ENCODE assay signal across 1 cellular context in the genomic region with DNA sequence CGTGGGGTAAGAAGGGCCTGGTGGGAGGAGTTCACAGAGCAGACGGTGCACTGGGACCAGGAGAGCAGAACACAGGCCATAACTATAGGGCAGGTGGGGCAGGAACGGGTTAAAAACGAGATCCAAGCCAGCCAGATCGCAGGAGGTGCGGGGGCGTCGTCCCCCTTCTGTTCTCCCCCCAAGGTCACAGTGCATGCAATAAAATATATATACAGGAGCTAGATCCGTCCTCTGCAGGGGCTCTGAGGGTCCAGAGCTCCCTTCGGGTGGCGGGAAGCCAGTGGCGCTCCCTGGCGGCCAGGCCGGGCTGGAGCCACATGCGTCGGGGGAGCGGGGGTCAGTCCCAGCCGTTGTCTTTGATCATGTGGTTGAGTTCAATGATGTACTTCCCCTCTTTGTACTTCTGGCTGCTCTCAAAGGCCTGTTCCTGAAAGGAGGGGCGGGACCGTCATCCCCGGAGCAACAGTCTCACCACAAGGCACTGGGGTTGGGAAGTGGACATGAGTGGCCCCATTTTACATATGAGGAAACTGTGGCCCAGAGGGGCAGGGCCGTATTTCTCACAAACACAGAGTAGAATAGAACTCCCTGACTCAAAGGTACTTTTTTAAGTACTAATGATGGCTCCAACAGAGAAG.
TF ChIP-seq lines count a peak whose summit lies in the region.

No MANE protein-coding gene starts in this region.

TF ChIP-seq in K562, 482 proteins besides CTCF, POLR2A, EP300 and RAD21 (continued from another document and continues in another):
- TF ChIP-seq, protein P1, sequence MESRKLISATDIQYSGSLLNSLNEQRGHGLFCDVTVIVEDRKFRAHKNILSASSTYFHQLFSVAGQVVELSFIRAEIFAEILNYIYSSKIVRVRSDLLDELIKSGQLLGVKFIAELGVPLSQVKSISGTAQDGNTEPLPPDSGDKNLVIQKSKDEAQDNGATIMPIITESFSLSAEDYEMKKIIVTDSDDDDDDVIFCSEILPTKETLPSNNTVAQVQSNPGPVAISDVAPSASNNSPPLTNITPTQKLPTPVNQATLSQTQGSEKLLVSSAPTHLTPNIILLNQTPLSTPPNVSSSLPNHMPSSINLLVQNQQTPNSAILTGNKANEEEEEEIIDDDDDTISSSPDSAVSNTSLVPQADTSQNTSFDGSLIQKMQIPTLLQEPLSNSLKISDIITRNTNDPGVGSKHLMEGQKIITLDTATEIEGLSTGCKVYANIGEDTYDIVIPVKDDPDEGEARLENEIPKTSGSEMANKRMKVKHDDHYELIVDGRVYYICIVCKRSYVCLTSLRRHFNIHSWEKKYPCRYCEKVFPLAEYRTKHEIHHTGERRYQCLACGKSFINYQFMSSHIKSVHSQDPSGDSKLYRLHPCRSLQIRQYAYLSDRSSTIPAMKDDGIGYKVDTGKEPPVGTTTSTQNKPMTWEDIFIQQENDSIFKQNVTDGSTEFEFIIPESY (CRISPR knock-in tag; IDR thresholded peaks at IDR 0.05), result peak; percentile 54; the same call in 1 of the 2 replicates
- TF ChIP-seq ZNF445 (CRISPR knock-in tag; IDR thresholded peaks at IDR 0.05; ENCODE audit: low read depth) (peak; percentile 85; the same call in 1 of the 2 replicates), PYGO2 (tag; IDR thresholded peaks at IDR 0.05) (peak; percentile 73), MECOM (CRISPR knock-in tag; IDR thresholded peaks at IDR 0.05) (peak; percentile 97), ZNF699 (CRISPR knock-in tag; IDR thresholded peaks at IDR 0.05; ENCODE audit: insufficient replicate concordance) (peak; percentile 80), JUN (IDR thresholded peaks at IDR 0.05; ENCODE audit: borderline replicate concordance, low read depth, low read length) (peak; percentile 13; the same call in 1 of the 2 replicates), JUN (CRISPR knock-in tag; IDR thresholded peaks at IDR 0.05; ENCODE audit: borderline replicate concordance) (no peak), MEIS2 (IDR thresholded peaks at IDR 0.05; ENCODE audit: partially characterized antibody) (peak; percentile 2), CSDE1 (IDR thresholded peaks at IDR 0.05) (no peak), ZC3H8 (IDR thresholded peaks at IDR 0.05) (no peak), MAFG (tag; conservative IDR thresholded peaks at IDR 0.05) (0 out of 2 replicates have a peak, but pooled peaks have one; percentile 21), NUFIP1 (IDR thresholded peaks at IDR 0.05; ENCODE audit: partially characterized antibody) (peak; percentile 46), NR2C1 (IDR thresholded peaks at IDR 0.05) (peak; percentile 86), NR2C1 (tag; IDR thresholded peaks at IDR 0.05) (peak; percentile 91), GATAD2B (IDR thresholded peaks at IDR 0.05; ENCODE audit: borderline replicate concordance) (peak; percentile 83; the same call in 1 of the 2 replicates), ATF1 (CRISPR knock-in tag; IDR thresholded peaks at IDR 0.05) (no peak), ATF1 (tag; IDR thresholded peaks at IDR 0.05) (peak; percentile 75), MCM7 (IDR thresholded peaks at IDR 0.05) (no peak), GTF2E2 (tag; IDR thresholded peaks at IDR 0.05) (0 out of 2 replicates have a peak, but pooled peaks have one; percentile 57), SMARCB1 (IDR thresholded peaks at IDR 0.05; ENCODE audit: insufficient read length, low read depth) (no peak), CEBPG (CRISPR knock-in tag; IDR thresholded peaks at IDR 0.05) (0 out of 2 replicates have a peak, but pooled peaks have one; percentile 7), CEBPG (tag; conservative IDR thresholded peaks at IDR 0.05 in 1 of 2, IDR thresholded peaks at IDR 0.05 in 1 of 2) (no peak), ZNF140 (CRISPR knock-in tag; IDR thresholded peaks at IDR 0.05) (peak; percentile 87), BCOR (IDR thresholded peaks at IDR 0.05) (peak; percentile 98), BRCA1 (IDR thresholded peaks at IDR 0.05) (no peak), BRCA1 (CRISPR knock-in tag; IDR thresholded peaks at IDR 0.05) (no peak), ZNF12 (CRISPR knock-in tag; IDR thresholded peaks at IDR 0.05) (no peak; the same call in 1 of the 2 replicates), RNF2 (IDR thresholded peaks at IDR 0.05) (peak; percentile 43; the same call in 1 of the 2 replicates), BCL6 (CRISPR knock-in tag; IDR thresholded peaks at IDR 0.05) (peak; percentile 92)
- TF ChIP-seq, protein P2, sequence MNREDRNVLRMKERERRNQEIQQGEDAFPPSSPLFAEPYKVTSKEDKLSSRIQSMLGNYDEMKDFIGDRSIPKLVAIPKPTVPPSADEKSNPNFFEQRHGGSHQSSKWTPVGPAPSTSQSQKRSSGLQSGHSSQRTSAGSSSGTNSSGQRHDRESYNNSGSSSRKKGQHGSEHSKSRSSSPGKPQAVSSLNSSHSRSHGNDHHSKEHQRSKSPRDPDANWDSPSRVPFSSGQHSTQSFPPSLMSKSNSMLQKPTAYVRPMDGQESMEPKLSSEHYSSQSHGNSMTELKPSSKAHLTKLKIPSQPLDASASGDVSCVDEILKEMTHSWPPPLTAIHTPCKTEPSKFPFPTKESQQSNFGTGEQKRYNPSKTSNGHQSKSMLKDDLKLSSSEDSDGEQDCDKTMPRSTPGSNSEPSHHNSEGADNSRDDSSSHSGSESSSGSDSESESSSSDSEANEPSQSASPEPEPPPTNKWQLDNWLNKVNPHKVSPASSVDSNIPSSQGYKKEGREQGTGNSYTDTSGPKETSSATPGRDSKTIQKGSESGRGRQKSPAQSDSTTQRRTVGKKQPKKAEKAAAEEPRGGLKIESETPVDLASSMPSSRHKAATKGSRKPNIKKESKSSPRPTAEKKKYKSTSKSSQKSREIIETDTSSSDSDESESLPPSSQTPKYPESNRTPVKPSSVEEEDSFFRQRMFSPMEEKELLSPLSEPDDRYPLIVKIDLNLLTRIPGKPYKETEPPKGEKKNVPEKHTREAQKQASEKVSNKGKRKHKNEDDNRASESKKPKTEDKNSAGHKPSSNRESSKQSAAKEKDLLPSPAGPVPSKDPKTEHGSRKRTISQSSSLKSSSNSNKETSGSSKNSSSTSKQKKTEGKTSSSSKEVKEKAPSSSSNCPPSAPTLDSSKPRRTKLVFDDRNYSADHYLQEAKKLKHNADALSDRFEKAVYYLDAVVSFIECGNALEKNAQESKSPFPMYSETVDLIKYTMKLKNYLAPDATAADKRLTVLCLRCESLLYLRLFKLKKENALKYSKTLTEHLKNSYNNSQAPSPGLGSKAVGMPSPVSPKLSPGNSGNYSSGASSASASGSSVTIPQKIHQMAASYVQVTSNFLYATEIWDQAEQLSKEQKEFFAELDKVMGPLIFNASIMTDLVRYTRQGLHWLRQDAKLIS (CRISPR knock-in tag; IDR thresholded peaks at IDR 0.05), result no peak
- TF ChIP-seq, protein P3, sequence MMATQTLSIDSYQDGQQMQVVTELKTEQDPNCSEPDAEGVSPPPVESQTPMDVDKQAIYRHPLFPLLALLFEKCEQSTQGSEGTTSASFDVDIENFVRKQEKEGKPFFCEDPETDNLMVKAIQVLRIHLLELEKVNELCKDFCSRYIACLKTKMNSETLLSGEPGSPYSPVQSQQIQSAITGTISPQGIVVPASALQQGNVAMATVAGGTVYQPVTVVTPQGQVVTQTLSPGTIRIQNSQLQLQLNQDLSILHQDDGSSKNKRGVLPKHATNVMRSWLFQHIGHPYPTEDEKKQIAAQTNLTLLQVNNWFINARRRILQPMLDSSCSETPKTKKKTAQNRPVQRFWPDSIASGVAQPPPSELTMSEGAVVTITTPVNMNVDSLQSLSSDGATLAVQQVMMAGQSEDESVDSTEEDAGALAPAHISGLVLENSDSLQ (IDR thresholded peaks at IDR 0.05), result peak; percentile 28; the same call in 1 of the 2 replicates
- TF ChIP-seq, protein P4, sequence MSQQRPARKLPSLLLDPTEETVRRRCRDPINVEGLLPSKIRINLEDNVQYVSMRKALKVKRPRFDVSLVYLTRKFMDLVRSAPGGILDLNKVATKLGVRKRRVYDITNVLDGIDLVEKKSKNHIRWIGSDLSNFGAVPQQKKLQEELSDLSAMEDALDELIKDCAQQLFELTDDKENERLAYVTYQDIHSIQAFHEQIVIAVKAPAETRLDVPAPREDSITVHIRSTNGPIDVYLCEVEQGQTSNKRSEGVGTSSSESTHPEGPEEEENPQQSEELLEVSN (IDR thresholded peaks at IDR 0.05; ENCODE audit: borderline replicate concordance in 1 of 2, extremely low read depth in 1 of 2, insufficient read depth in 1 of 2, insufficient read length in 1 of 2, low read depth in 1 of 2, low read length in 1 of 2, poor library complexity in 1 of 2, severe bottlenecking in 1 of 2), result peak; percentile 93 to 99
- TF ChIP-seq, protein P5, sequence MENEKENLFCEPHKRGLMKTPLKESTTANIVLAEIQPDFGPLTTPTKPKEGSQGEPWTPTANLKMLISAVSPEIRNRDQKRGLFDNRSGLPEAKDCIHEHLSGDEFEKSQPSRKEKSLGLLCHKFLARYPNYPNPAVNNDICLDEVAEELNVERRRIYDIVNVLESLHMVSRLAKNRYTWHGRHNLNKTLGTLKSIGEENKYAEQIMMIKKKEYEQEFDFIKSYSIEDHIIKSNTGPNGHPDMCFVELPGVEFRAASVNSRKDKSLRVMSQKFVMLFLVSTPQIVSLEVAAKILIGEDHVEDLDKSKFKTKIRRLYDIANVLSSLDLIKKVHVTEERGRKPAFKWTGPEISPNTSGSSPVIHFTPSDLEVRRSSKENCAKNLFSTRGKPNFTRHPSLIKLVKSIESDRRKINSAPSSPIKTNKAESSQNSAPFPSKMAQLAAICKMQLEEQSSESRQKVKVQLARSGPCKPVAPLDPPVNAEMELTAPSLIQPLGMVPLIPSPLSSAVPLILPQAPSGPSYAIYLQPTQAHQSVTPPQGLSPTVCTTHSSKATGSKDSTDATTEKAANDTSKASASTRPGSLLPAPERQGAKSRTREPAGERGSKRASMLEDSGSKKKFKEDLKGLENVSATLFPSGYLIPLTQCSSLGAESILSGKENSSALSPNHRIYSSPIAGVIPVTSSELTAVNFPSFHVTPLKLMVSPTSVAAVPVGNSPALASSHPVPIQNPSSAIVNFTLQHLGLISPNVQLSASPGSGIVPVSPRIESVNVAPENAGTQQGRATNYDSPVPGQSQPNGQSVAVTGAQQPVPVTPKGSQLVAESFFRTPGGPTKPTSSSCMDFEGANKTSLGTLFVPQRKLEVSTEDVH (IDR thresholded peaks at IDR 0.05; ENCODE audit: low read depth, partially characterized antibody), result peak; percentile 98
- TF ChIP-seq, protein P6, sequence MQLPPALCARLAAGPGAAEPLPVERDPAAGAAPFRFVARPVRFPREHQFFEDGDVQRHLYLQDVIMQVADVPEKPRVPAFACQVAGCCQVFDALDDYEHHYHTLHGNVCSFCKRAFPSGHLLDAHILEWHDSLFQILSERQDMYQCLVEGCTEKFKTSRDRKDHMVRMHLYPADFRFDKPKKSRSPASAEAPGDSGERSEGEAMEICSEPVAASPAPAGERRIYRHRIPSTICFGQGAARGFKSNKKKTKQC (CRISPR knock-in tag; IDR thresholded peaks at IDR 0.05), result peak; percentile 1; the same call in 1 of the 2 replicates
- TF ChIP-seq, protein P7, sequence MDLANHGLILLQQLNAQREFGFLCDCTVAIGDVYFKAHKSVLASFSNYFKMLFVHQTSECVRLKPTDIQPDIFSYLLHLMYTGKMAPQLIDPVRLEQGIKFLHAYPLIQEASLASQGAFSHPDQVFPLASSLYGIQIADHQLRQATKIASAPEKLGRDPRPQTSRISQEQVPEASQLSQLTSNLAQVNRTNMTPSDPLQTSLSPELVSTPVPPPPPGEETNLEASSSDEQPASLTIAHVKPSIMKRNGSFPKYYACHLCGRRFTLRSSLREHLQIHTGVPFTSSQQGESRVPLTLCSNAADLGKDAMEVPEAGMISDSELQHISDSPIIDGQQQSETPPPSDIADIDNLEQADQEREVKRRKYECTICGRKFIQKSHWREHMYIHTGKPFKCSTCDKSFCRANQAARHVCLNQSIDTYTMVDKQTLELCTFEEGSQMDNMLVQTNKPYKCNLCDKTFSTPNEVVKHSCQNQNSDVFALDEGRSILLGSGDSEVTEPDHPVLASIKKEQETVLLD (IDR thresholded peaks at IDR 0.05), result 0 out of 2 replicates have a peak, but pooled peaks have one; percentile 36
